7 cellular contexts compared by ENCODE assay signal in the genomic region with DNA sequence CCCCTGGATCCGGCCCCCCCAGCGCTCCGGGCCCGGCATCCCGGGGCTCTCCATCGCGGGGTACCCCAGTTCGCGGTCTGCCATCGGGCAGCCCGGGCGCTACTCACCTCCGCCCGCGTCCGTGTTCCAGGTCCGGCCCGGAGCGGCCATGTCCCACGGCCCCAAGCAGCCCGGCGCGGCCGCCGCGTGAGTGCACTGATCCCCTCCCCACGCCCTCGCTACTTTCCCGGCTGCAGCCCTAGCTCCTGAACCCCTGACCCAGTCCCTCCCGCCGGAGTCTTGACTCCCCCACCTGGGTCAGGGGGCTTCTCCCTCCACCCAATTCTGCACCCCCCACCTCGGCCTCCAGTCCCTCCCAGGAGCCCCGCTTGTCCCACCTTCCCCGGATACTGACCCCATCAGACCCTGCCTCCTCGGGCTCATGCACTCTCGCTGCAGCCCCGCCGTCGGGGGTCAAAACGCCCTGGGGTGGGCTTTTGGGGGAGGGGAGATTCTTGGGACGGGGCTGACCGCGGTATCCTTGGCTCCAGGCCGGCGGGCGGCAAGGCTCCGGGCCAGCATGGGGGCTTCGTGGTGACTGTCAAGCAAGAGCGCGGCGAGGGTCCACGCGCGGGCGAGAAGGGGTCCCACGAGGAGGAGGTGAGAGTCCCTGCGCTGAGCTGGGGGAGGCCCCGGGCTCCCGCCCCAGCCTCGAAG. TPM values are rescaled to one million over a fixed set of nuclear protein-coding genes. Genes with fewer than 3 reads are reported as not detected.
DNase-seq lines count a peak whose midpoint lies in the region; ATAC-seq and TF ChIP-seq lines count a peak whose summit lies in the region.

No MANE protein-coding gene starts in this region.

- peaks cover 12% of the 10 kb centered on the region for H3K4me1 Mint-ChIP-seq in activated CD4-positive, alpha-beta memory T cell treated with anti-CD3 and anti-CD28 coated beads, Interleukin-2, amount 10 ng/mL, durations not matched to agents 7 days and 5 days

- H3K36me3 ChIP-seq in hepatocyte (replicated peaks; ENCODE audit: insufficient read depth, low read depth) (no peaks in the 10 kb centered on the region), smooth muscle cell (ENCODE audit: low read depth) (no peaks in the 10 kb centered on the region)

- peak overlapping the region; percentile 77 for H3K4me3 Mint-ChIP-seq in activated CD4-positive, alpha-beta memory T cell treated with anti-CD3 and anti-CD28 coated beads, Interleukin-2, amount 10 ng/mL, durations not matched to agents 7 days and 5 days

- H3K9me2 ChIP-seq in hepatocyte (replicated peaks; ENCODE audit: insufficient read depth) = no peaks in the 10 kb centered on the region

- no peaks in the 10 kb centered on the region for H3K9me3 Mint-ChIP-seq in activated CD4-positive, alpha-beta memory T cell treated with anti-CD3 and anti-CD28 coated beads, Interleukin-2, amount 10 ng/mL, durations not matched to agents 7 days and 5 days

- H3K27ac ChIP-seq in hepatocyte (no peak overlapping the region), smooth muscle cell (ENCODE audit: low read depth) (peak overlapping the region; percentile 72)

- ATAC-seq in GM18909 (IDR thresholded peaks at IDR 0.05; ENCODE audit: poor library complexity, unreplicated experiment) (peak; percentile 7), HG03097 (IDR thresholded peaks at IDR 0.05; ENCODE audit: low FRiP score, unreplicated experiment) (peak; percentile 6)

- peak overlapping the region; percentile 97 for H3K9ac ChIP-seq in smooth muscle cell (ENCODE audit: low read depth)

- H3K27me3 Mint-ChIP-seq in activated CD4-positive, alpha-beta memory T cell treated with anti-CD3 and anti-CD28 coated beads, Interleukin-2, amount 10 ng/mL, durations not matched to agents 7 days and 5 days = no peaks in the 10 kb centered on the region

- H3F3A ChIP-seq in smooth muscle cell (ENCODE audit: low read depth) = peaks cover 15% of the 10 kb centered on the region

- peaks cover 13% of the 10 kb centered on the region for H3K36me3 Mint-ChIP-seq in activated CD4-positive, alpha-beta memory T cell treated with anti-CD3 and anti-CD28 coated beads, Interleukin-2, amount 10 ng/mL, durations not matched to agents 7 days and 5 days (ENCODE audit: low read depth)

- H3K79me2 ChIP-seq in hepatocyte = peaks cover 3% of the 10 kb centered on the region
- no peaks in the 10 kb centered on the region for H3K79me2 ChIP-seq in smooth muscle cell (ENCODE audit: low read depth)

- peak overlapping the region; percentile 100 for H3K4me2 ChIP-seq in hepatocyte
- H3K4me2 ChIP-seq in smooth muscle cell = peak overlapping the region; percentile 99

- peak overlapping the region; percentile 33 for H2AFZ ChIP-seq in hepatocyte
- H2AFZ ChIP-seq in smooth muscle cell (ENCODE audit: low read depth) = peak overlapping the region; percentile 54

- DNase-seq in activated CD4-positive, alpha-beta memory T cell treated with anti-CD3 and anti-CD28 coated beads, Interleukin-2, amount 10 ng/mL, durations not matched to agents 7 days and 5 days = no peak
- DNase-seq in hepatocyte (ENCODE audit: low spot score) (peak; percentile 58), smooth muscle cell (lab: John Stamatoyannopoulos, UW; ENCODE audit: unreplicated experiment) (no peak), kidney glomerular epithelial cell (lab: John Stamatoyannopoulos, UW) (no peak), hepatic stellate cell (ENCODE audit: low spot score) (no peak)

- H4K20me1 ChIP-seq in hepatocyte (ENCODE audit: insufficient read depth, poor library complexity, severe bottlenecking) (peaks cover 3% of the 10 kb centered on the region), smooth muscle cell (ENCODE audit: low read depth) (peaks cover 30% of the 10 kb centered on the region)

- no peaks in the 10 kb centered on the region for H3K27me3 ChIP-seq in hepatocyte
- H3K27me3 ChIP-seq in smooth muscle cell (ENCODE audit: low read depth) = no peaks in the 10 kb centered on the region

- H3K4me3 ChIP-seq in hepatocyte (peak overlapping the region; percentile 32), smooth muscle cell (peak overlapping the region; percentile 95)

- POLR2A ChIA-PET in activated CD4-positive, alpha-beta memory T cell treated with anti-CD3 and anti-CD28 coated beads, Interleukin-2, amount 10 ng/mL, durations not matched to agents 7 days and 5 days (lab: Charles Lee) = interaction anchor here (0.7 to 1.5 kb wide), 6 partner anchors 17 to 189 kb away, joined by 3 to 6 read pairs (median 4); a partner anchor contains a TSS

- no peak for TF ChIP-seq CTCF in hepatocyte (IDR thresholded peaks at IDR 0.05; ENCODE audit: poor library complexity)
- no peak for TF ChIP-seq CTCF in smooth muscle cell (IDR thresholded peaks at IDR 0.05; ENCODE audit: borderline replicate concordance, insufficient read depth, poor library complexity, severe bottlenecking)

- H3K4me1 ChIP-seq in hepatocyte (ENCODE audit: insufficient read depth) (peaks cover 9% of the 10 kb centered on the region), smooth muscle cell (ENCODE audit: low read depth) (peaks cover 14% of the 10 kb centered on the region)

- 3% methylated on average over 8 of the region's 60 CpGs for WGBS in hepatocyte (ENCODE audit: low lambda C conversion rate, missing lambda C conversion rate)
- WGBS in smooth muscle cell (ENCODE audit: low lambda C conversion rate) = 1% methylated on average over 48 of the region's 60 CpGs

- no peaks in the 10 kb centered on the region for H3K9me3 ChIP-seq in hepatocyte (ENCODE audit: low read depth)
- H3K9me3 ChIP-seq in smooth muscle cell (replicated peaks; ENCODE audit: low read depth) = no peaks in the 10 kb centered on the region

- CTCF ChIA-PET in activated CD4-positive, alpha-beta memory T cell treated with anti-CD3 and anti-CD28 coated beads, Interleukin-2, amount 10 ng/mL, durations not matched to agents 7 days and 5 days (lab: Charles Lee) = interaction anchor here (1.1 kb wide), 1 partner anchor 18 kb away, joined by 3 read pairs; no protein-coding TSS in a partner anchor

- H3K27ac Mint-ChIP-seq in activated CD4-positive, alpha-beta memory T cell treated with anti-CD3 and anti-CD28 coated beads, Interleukin-2, amount 10 ng/mL, durations not matched to agents 7 days and 5 days = peak overlapping the region; percentile 47

RNA-seq across cellular contexts. Expression of a gene that starts 0.6 kb away (rescaled TPM):
- total RNA-seq in activated CD4-positive, alpha-beta memory T cell treated with anti-CD3 and anti-CD28 coated beads, Interleukin-2, amount 10 ng/mL, durations not matched to agents 7 days and 5 days = 10 to 100 TPM; 52.9 to 53.4 TPM
- 61.4 and 62.6 TPM in 2 replicates for total RNA-seq in hepatocyte
- 82.3 and 105 TPM in 2 replicates for polyA plus RNA-seq in hepatocyte
- 86.3 and 109 TPM in 2 replicates for total RNA-seq in smooth muscle cell
- 120 and 128 TPM in 2 replicates for polyA plus RNA-seq in smooth muscle cell

RNA-seq across cellular contexts. Expression of a gene that starts 12.0 kb away (rescaled TPM):
- under 1 TPM; 0.15 to 0.20 TPM for total RNA-seq in activated CD4-positive, alpha-beta memory T cell treated with anti-CD3 and anti-CD28 coated beads, Interleukin-2, amount 10 ng/mL, durations not matched to agents 7 days and 5 days
- total RNA-seq in hepatocyte = 0.04 TPM in 1 of 2 replicates, not detected in the other
- 0.19 and 0.28 TPM in 2 replicates for polyA plus RNA-seq in hepatocyte
- total RNA-seq in smooth muscle cell = 0.13 and 0.27 TPM in 2 replicates
- polyA plus RNA-seq in smooth muscle cell = 0.86 and 0.96 TPM in 2 replicates

RNA-seq across cellular contexts. Expression of a gene that starts 15.9 kb away (rescaled TPM):
- total RNA-seq in activated CD4-positive, alpha-beta memory T cell treated with anti-CD3 and anti-CD28 coated beads, Interleukin-2, amount 10 ng/mL, durations not matched to agents 7 days and 5 days = 10 to 100 TPM; 51.4 to 55.1 TPM
- total RNA-seq in hepatocyte (39.3 and 44.7 TPM in 2 replicates), smooth muscle cell (26.8 and 56.0 TPM in 2 replicates)
- polyA plus RNA-seq in hepatocyte (57.7 and 63.5 TPM in 2 replicates), smooth muscle cell (73.8 and 93.9 TPM in 2 replicates)

RNA-seq across cellular contexts. Expression of a gene that starts 33.4 kb away (rescaled TPM):
- total RNA-seq in activated CD4-positive, alpha-beta memory T cell treated with anti-CD3 and anti-CD28 coated beads, Interleukin-2, amount 10 ng/mL, durations not matched to agents 7 days and 5 days = under 1 TPM; 0.20 to 0.23 TPM
- 0.12 and 0.70 TPM in 2 replicates for total RNA-seq in hepatocyte
- 1.2 and 2.0 TPM in 2 replicates for polyA plus RNA-seq in hepatocyte
- 1.1 and 1.7 TPM in 2 replicates for total RNA-seq in smooth muscle cell
- polyA plus RNA-seq in smooth muscle cell = 9.3 and 9.4 TPM in 2 replicates

RNA-seq across cellular contexts. Expression of a gene that starts 34.3 kb away (rescaled TPM):
- 1 to 10 TPM; 4.3 to 6.6 TPM for total RNA-seq in activated CD4-positive, alpha-beta memory T cell treated with anti-CD3 and anti-CD28 coated beads, Interleukin-2, amount 10 ng/mL, durations not matched to agents 7 days and 5 days
- total RNA-seq in hepatocyte (not detected in 2 replicates), smooth muscle cell (not detected in 2 replicates)
- polyA plus RNA-seq in hepatocyte (1.4 and 1.5 TPM in 2 replicates), smooth muscle cell (0.62 and 1.8 TPM in 2 replicates)
